22 cellular contexts compared by ENCODE assay signal in the genomic region with DNA sequence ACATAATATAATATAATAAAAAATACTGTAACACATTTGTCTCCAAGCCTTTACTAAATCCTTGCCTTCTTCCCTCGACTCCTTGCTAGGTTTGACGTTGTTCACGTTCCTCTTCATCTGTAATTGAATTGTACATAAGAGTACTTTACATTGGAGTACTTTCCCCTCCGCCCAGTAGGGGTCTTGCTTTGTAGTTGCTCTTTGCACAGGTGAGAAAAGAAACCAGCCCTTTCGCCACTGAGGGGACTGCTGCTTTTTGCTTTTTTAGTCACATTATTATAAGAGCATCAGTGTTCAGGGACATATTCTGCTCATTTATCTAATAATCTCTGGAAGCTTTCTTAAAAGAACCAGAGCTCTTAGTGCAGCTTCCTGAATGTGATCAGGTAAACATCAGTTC.
A peak's percentile ranks its signal among the peaks of the same experiment; 100 is the strongest.
DNase-seq lines count a peak whose midpoint lies in the region; ATAC-seq and TF ChIP-seq lines count a peak whose summit lies in the region.
"Had no signal": no experiment of that assay in that cellular context is flagged by ENCODE, and none has a peak within 500 bp of the region (broad histone marks: within the 10 kb centered on the region; RNA-seq: fewer than 3 reads in every experiment).

No MANE protein-coding gene starts in this region.

- H3K4me3 Mint-ChIP-seq in type B pancreatic cell (no peak overlapping the region), neural progenitor cell (no peak overlapping the region)
- H3K4me3 Mint-ChIP-seq: activated CD4-positive, alpha-beta T cell treated with anti-CD3 and anti-CD28 coated beads, Interleukin-2, amount 10 ng/mL, durations not matched to agents 7 days and 5 days; CD4-positive, CD25-positive, alpha-beta regulatory T cell; effector memory CD8-positive, alpha-beta T cell; immature natural killer cell had no signal

- H3K27ac ChIP-seq in SK-N-SH (ENCODE audit: low read depth in 2 of 2, low read length in 1 of 2) (no peak overlapping the region), OCI-LY3 (ENCODE audit: low read length) (no peak overlapping the region), neural progenitor cell (no peak overlapping the region)
- H3K27ac ChIP-seq: lower lobe of right lung, transverse colon had no signal

- peaks cover 18% of the 10 kb centered on the region for H3K9me3 Mint-ChIP-seq in type B pancreatic cell
- no peaks in the 10 kb centered on the region for H3K9me3 Mint-ChIP-seq in neural progenitor cell
- H3K9me3 Mint-ChIP-seq: activated CD4-positive, alpha-beta T cell treated with anti-CD3 and anti-CD28 coated beads, Interleukin-2, amount 10 ng/mL, durations not matched to agents 7 days and 5 days; effector memory CD8-positive, alpha-beta T cell; immature natural killer cell had no signal

- 66% methylated on average over 5 of the region's 5 CpGs for WGBS in SK-N-SH (ENCODE audit: low lambda C conversion rate)

- H4K20me1 ChIP-seq in SK-N-SH (ENCODE audit: insufficient read depth) = no peaks in the 10 kb centered on the region
- H4K20me1 ChIP-seq in Loucy (ENCODE audit: insufficient read depth, low read length, poor library complexity, severe bottlenecking) = no peaks in the 10 kb centered on the region
- no peaks in the 10 kb centered on the region for H4K20me1 ChIP-seq in OCI-LY3 (ENCODE audit: insufficient read depth, low read length)
- no peaks in the 10 kb centered on the region for H4K20me1 ChIP-seq in neural progenitor cell (ENCODE audit: low read depth)

- no peak for TF ChIP-seq RAD21 in SK-N-SH (IDR thresholded peaks at IDR 0.05; ENCODE audit: low read length)

- peaks cover 22% of the 10 kb centered on the region for H3K4me1 Mint-ChIP-seq in type B pancreatic cell (ENCODE audit: unreplicated experiment)
- peaks cover 16% of the 10 kb centered on the region for H3K4me1 Mint-ChIP-seq in neural progenitor cell
- H3K4me1 Mint-ChIP-seq: activated CD4-positive, alpha-beta T cell treated with anti-CD3 and anti-CD28 coated beads, Interleukin-2, amount 10 ng/mL, durations not matched to agents 7 days and 5 days; CD4-positive, CD25-positive, alpha-beta regulatory T cell; immature natural killer cell had no signal

- H3K9ac ChIP-seq in SK-N-SH (no peak overlapping the region), Loucy (ENCODE audit: low read depth, low read length, poor library complexity, severe bottlenecking) (no peak overlapping the region), OCI-LY3 (ENCODE audit: low read length) (no peak overlapping the region), neural progenitor cell (no peak overlapping the region)

- H3K27me3 Mint-ChIP-seq in type B pancreatic cell (no peaks in the 10 kb centered on the region), neural progenitor cell (ENCODE audit: insufficient read depth, low read depth) (no peaks in the 10 kb centered on the region)
- H3K27me3 Mint-ChIP-seq: activated CD4-positive, alpha-beta T cell treated with anti-CD3 and anti-CD28 coated beads, Interleukin-2, amount 10 ng/mL, durations not matched to agents 7 days and 5 days; CD4-positive, CD25-positive, alpha-beta regulatory T cell had no signal

- ATAC-seq in SK-N-SH treated with all-trans-retinoic acid at 6 μM for 48 hours = no peak
- ATAC-seq: effector memory CD8-positive, alpha-beta T cell; lower lobe of right lung; stimulated activated naive CD8-positive, alpha-beta T cell treated with anti-CD3 and anti-CD28 coated beads, Interleukin-15, Interleukin-2, amounts not matched to agents 100 U/mL and 50 U/mL, for 24 hours had no signal

- H3K27ac Mint-ChIP-seq in type B pancreatic cell (no peak overlapping the region), neural progenitor cell (no peak overlapping the region)
- H3K27ac Mint-ChIP-seq: activated CD4-positive, alpha-beta T cell treated with anti-CD3 and anti-CD28 coated beads, Interleukin-2, amount 10 ng/mL, durations not matched to agents 7 days and 5 days; CD4-positive, CD25-positive, alpha-beta regulatory T cell; effector memory CD8-positive, alpha-beta T cell; immature natural killer cell had no signal

- H3K79me2 ChIP-seq in SK-N-SH (ENCODE audit: insufficient read depth) (no peaks in the 10 kb centered on the region), Loucy (ENCODE audit: insufficient read depth, low read length) (no peaks in the 10 kb centered on the region), OCI-LY3 (ENCODE audit: low read length) (no peaks in the 10 kb centered on the region), neural progenitor cell (ENCODE audit: low read depth) (no peaks in the 10 kb centered on the region)

- H3K36me3 Mint-ChIP-seq in type B pancreatic cell (no peaks in the 10 kb centered on the region), neural progenitor cell (no peaks in the 10 kb centered on the region)
- H3K36me3 Mint-ChIP-seq: CD4-positive, CD25-positive, alpha-beta regulatory T cell; immature natural killer cell had no signal

- no peaks in the 10 kb centered on the region for H3F3A ChIP-seq in SK-N-SH (replicated peaks; ENCODE audit: insufficient read depth)
- H3F3A ChIP-seq in Loucy (ENCODE audit: low read depth) = no peaks in the 10 kb centered on the region
- no peaks in the 10 kb centered on the region for H3F3A ChIP-seq in neural progenitor cell (ENCODE audit: low read depth)

- H2AFZ ChIP-seq in SK-N-SH (ENCODE audit: low read depth) = no peak overlapping the region
- H2AFZ ChIP-seq in Loucy (ENCODE audit: low read length) = no peak overlapping the region
- H2AFZ ChIP-seq in OCI-LY3 (ENCODE audit: low read depth, low read length) = no peak overlapping the region
- H2AFZ ChIP-seq in neural progenitor cell (replicated peaks) = no peak overlapping the region

- CTCF ChIA-PET in SK-N-SH (lab: Yijun Ruan, JAX) = interaction anchor here (0.8 kb wide), 1 partner anchor 12 kb away, joined by 3 read pairs; no protein-coding TSS in a partner anchor

- no peak for TF ChIP-seq EP300 in SK-N-SH (IDR thresholded peaks at IDR 0.05; ENCODE audit: borderline replicate concordance in 1 of 2, low read depth in 1 of 2, low read length in 1 of 2)

- no peaks in the 10 kb centered on the region for H3K36me3 ChIP-seq in SK-N-SH (replicated peaks in 1 of 2; ENCODE audit: control insufficient read depth in 1 of 2, insufficient read depth in 2 of 2, low read length in 1 of 2)
- H3K36me3 ChIP-seq in Loucy (ENCODE audit: insufficient read depth, low read length) = no peaks in the 10 kb centered on the region
- no peaks in the 10 kb centered on the region for H3K36me3 ChIP-seq in OCI-LY3 (replicated peaks; ENCODE audit: low read depth, low read length)
- no peaks in the 10 kb centered on the region for H3K36me3 ChIP-seq in neural progenitor cell
- H3K36me3 ChIP-seq: lower lobe of right lung, transverse colon had no signal

- H3K9me3 ChIP-seq in SK-N-SH (no peaks in the 10 kb centered on the region), Loucy (ENCODE audit: insufficient read depth, low read depth, low read length) (no peaks in the 10 kb centered on the region), OCI-LY3 (ENCODE audit: insufficient read depth, low read length) (no peaks in the 10 kb centered on the region), neural progenitor cell (ENCODE audit: low read depth) (no peaks in the 10 kb centered on the region)
- H3K9me3 ChIP-seq: lower lobe of right lung, transverse colon had no signal

- H3K4me2 ChIP-seq in SK-N-SH (no peak overlapping the region), Loucy (ENCODE audit: low read depth, low read length, poor library complexity, severe bottlenecking) (no peak overlapping the region), OCI-LY3 (ENCODE audit: low read length) (no peak overlapping the region), neural progenitor cell (no peak overlapping the region)

- no peaks in the 10 kb centered on the region for H3K27me3 ChIP-seq in SK-N-SH (ENCODE audit: insufficient read depth)
- no peaks in the 10 kb centered on the region for H3K27me3 ChIP-seq in Loucy (ENCODE audit: insufficient read depth, low read length, poor library complexity, severe bottlenecking)
- H3K27me3 ChIP-seq in OCI-LY3 (ENCODE audit: low read depth, low read length) = no peaks in the 10 kb centered on the region
- no peaks in the 10 kb centered on the region for H3K27me3 ChIP-seq in neural progenitor cell
- H3K27me3 ChIP-seq: transverse colon had no signal

- H3K4me3 ChIP-seq in SK-N-SH (ENCODE audit: low read depth in 2 of 2, low read length in 1 of 2) (no peak overlapping the region), Loucy (ENCODE audit: low read length, poor library complexity, severe bottlenecking) (no peak overlapping the region), OCI-LY3 (ENCODE audit: low read length) (no peak overlapping the region), neural progenitor cell (no peak overlapping the region)
- H3K4me3 ChIP-seq: lower lobe of right lung, transverse colon had no signal

- H3K9me2 ChIP-seq in SK-N-SH (no peaks in the 10 kb centered on the region), Loucy (replicated peaks; ENCODE audit: low read depth, low read length) (no peaks in the 10 kb centered on the region)

- DNase-seq in SK-N-SH (no peak), type B pancreatic cell (ENCODE audit: extremely low spot score, unreplicated experiment) (no peak), neural progenitor cell (ENCODE audit: low spot score) (no peak), AG20443 (ENCODE audit: low spot score) (no peak)
- no peak for DNase-seq in activated naive CD4-positive, alpha-beta T cell (lab: John Stamatoyannopoulos, UW)
- DNase-seq: ACHN; activated CD4-positive, alpha-beta T cell treated with anti-CD3 and anti-CD28 coated beads, Interleukin-2, amount 10 ng/mL, durations not matched to agents 7 days and 5 days; activated CD8-positive, alpha-beta memory T cell treated with anti-CD3 and anti-CD28 coated beads, Interleukin-2, amount 50 U/mL, for 4 hours; activated effector memory CD4-positive, alpha-beta T cell treated with anti-CD3 and anti-CD28 coated beads, Interleukin-2, amount 50 U/mL, for 16 hours; CD4-positive, CD25-positive, alpha-beta regulatory T cell; effector memory CD8-positive, alpha-beta T cell; head of caudate nucleus; immature natural killer cell; lower lobe of right lung; NCI-H1694; NCI-H446 treated with DMSO at 0.1 percent for 48 hours; right cardiac atrium; stimulated activated naive CD8-positive, alpha-beta T cell treated with anti-CD3 and anti-CD28 coated beads, Interleukin-15, Interleukin-2, amounts not matched to agents 100 U/mL and 50 U/mL, for 24 hours; transverse colon had no signal

- POLR2A ChIA-PET in SK-N-SH (lab: Yijun Ruan, JAX) = no interaction called here

- TF ChIP-seq CTCF in SK-N-SH (IDR thresholded peaks at IDR 0.05) (0 out of 2 replicates have a peak, but pooled peaks have one; percentile 12), Loucy (conservative IDR thresholded peaks at IDR 0.05; ENCODE audit: low read length) (peak; percentile 33), OCI-LY3 (IDR thresholded peaks at IDR 0.05; ENCODE audit: low read depth, low read length) (peak; percentile 30), type B pancreatic cell (conservative IDR thresholded peaks at IDR 0.05) (peak; percentile 51), neural progenitor cell (IDR thresholded peaks at IDR 0.05) (no peak)

- H3K4me1 ChIP-seq in SK-N-SH (ENCODE audit: control insufficient read depth in 1 of 2, insufficient read depth in 2 of 2, low read depth in 1 of 2, low read length in 1 of 2) = no peaks in the 10 kb centered on the region; a peak in 1 of 4 replicates
- no peaks in the 10 kb centered on the region for H3K4me1 ChIP-seq in Loucy (ENCODE audit: insufficient read depth, low read length, poor library complexity, severe bottlenecking)
- H3K4me1 ChIP-seq in OCI-LY3 (ENCODE audit: low read length) = no peaks in the 10 kb centered on the region
- H3K4me1 ChIP-seq in neural progenitor cell = peaks cover 19% of the 10 kb centered on the region
- H3K4me1 ChIP-seq: lower lobe of right lung had no signal
